In genomic region chr15:83164409-83165404, GRCh38 we compare ENCODE assay signal across 12 cellular contexts. TPM values are rescaled to one million over a fixed set of nuclear protein-coding genes. Genes with fewer than 3 reads are reported as not detected.
DNase-seq lines count a peak whose midpoint lies in the region; ATAC-seq, FAIRE-seq and TF ChIP-seq lines count a peak whose summit lies in the region.
"Had no signal": no experiment of that assay in that cellular context is flagged by ENCODE, and none has a peak within 500 bp of the region (broad histone marks: within the 10 kb centered on the region; RNA-seq: fewer than 3 reads in every experiment).

No MANE protein-coding gene starts in this region.

- TF ChIP-seq POLR2A in GM12878 (IDR thresholded peaks at IDR 0.05; ENCODE audit: low read depth, low read length): no peak

- H3K4me3 Mint-ChIP-seq in naive thymus-derived CD8-positive, alpha-beta T cell: peak overlapping the region in 5 of 10 donors; percentile 14 to 47 (median 34)
- H3K4me3 Mint-ChIP-seq: central memory CD8-positive, alpha-beta T cell had no signal

- H3K4me3 ChIP-seq in GM06990 (replicated peaks; ENCODE audit: low read depth, low read length) (peak overlapping the region; percentile 22; the same call in 1 of the 2 replicates), GM12878 (no peak overlapping the region)
- H3K4me3 ChIP-seq: heart right ventricle, psoas muscle had no signal

- no peaks in the 10 kb centered on the region for H4K20me1 ChIP-seq in GM12878 (ENCODE audit: control insufficient read depth, insufficient read depth)

- H2AFZ ChIP-seq in GM12878 (ENCODE audit: control insufficient read depth, low read depth, low read length): no peak overlapping the region; the same call in 1 of the 2 replicates

- no peak for DNase-seq in GM06990 (ENCODE audit: extremely low read depth, insufficient read length)
- peak; percentile 62 for DNase-seq in OCI-M1 (lab: John Stamatoyannopoulos, UW)
- no peak for DNase-seq in GM12878 (ENCODE audit: low read depth, low spot score)
- DNase-seq in naive thymus-derived CD8-positive, alpha-beta T cell: peak in 3 of 10 donors; percentile 4 to 66 (median 50)
- DNase-seq in foreskin melanocyte: no peak
- no peak for DNase-seq in ACHN
- no peak for DNase-seq in NCI-H345 treated with DMSO at 0.1 percent for 48 hours (lab: John Stamatoyannopoulos, UW; ENCODE audit: unreplicated experiment)
- DNase-seq: heart right ventricle, NCI-H2171 treated with DMSO at 0.1 percent for 48 hours, psoas muscle, RPMI8226 had no signal

- SMC1A ChIA-PET in GM12878 (lab: Charles Lee; ENCODE audit: uncharacterized antibody, unreplicated experiment): interaction anchor here (0.6 to 1.3 kb wide), 3 partner anchors 12 to 35 kb away, joined by 3 to 5 read pairs (median 3); no protein-coding TSS in a partner anchor

- no peak overlapping the region for H3K9ac ChIP-seq in GM12878 (ENCODE audit: control insufficient read depth, insufficient read depth, low read length)

- no peak for TF ChIP-seq EP300 in GM12878 (IDR thresholded peaks at IDR 0.05; ENCODE audit: borderline replicate concordance in 1 of 2, control insufficient read depth in 1 of 2, low read depth in 2 of 2, low read length in 2 of 2)

- in situ Hi-C loops in GM12878 (cut with MboI) (loop anchor here (5.0 kb wide), 1 partner anchor 52 kb away; no protein-coding TSS in a partner anchor), ACHN (cut with HindIII; ENCODE audit: low pct_ligation_motif_present, low pct_unique_long_range_greater_than_20kb, low sequenced_read_pairs) (no loop called here)

- H3K27ac ChIP-seq in GM12878 (ENCODE audit: control insufficient read depth, insufficient read depth): peak overlapping the region; percentile 42
- H3K27ac ChIP-seq: heart right ventricle, psoas muscle had no signal

- no peaks in the 10 kb centered on the region for H3K4me1 ChIP-seq in GM12878 (ENCODE audit: control insufficient read depth, insufficient read depth, low read length)
- H3K4me1 ChIP-seq: heart right ventricle, psoas muscle had no signal

- peaks cover 0 to 29% (median 0%) of the 10 kb centered on the region in 3 donors for H3K36me3 Mint-ChIP-seq in naive thymus-derived CD8-positive, alpha-beta T cell

- no peak for ATAC-seq in GM12878
- ATAC-seq in naive thymus-derived CD8-positive, alpha-beta T cell: peak in 1 of 2 donors; percentile 67
- ATAC-seq: heart right ventricle, psoas muscle had no signal

- POLR2A ChIA-PET in GM12878 (lab: Charles Lee): no interaction called here
- POLR2A ChIA-PET in naive thymus-derived CD8-positive, alpha-beta T cell (lab: Charles Lee): no interaction called here

- H3K79me2 ChIP-seq in GM12878 (ENCODE audit: control insufficient read depth, insufficient read depth, low read length): peaks cover 38% of the 10 kb centered on the region

- H3K27me3 ChIP-seq in GM06990 (replicated peaks; ENCODE audit: control insufficient read depth, insufficient read depth, low read length): no peaks in the 10 kb centered on the region
- no peaks in the 10 kb centered on the region for H3K27me3 ChIP-seq in GM12878 (replicated peaks in 1 of 2; ENCODE audit: control insufficient read depth in 2 of 2, insufficient read depth in 2 of 2, low read length in 1 of 2)
- H3K27me3 ChIP-seq: heart right ventricle had no signal

- RAD21 ChIA-PET in GM12878 (lab: Charles Lee; ENCODE audit: unreplicated experiment): no interaction called here

- BruUV-seq in GM12878 (replicated peaks; lab: Mats Ljungman, UMichigan): no TSS peak

- FAIRE-seq in GM12878 (lab: Jason Lieb, UNC): no peak

- H3K36me3 ChIP-seq in GM06990 (ENCODE audit: control insufficient read depth, insufficient read depth, low read length): no peaks in the 10 kb centered on the region
- H3K36me3 ChIP-seq in GM12878 (ENCODE audit: control insufficient read depth in 2 of 2, insufficient read depth in 2 of 2, low read length in 1 of 2): peaks cover 0 to 2% of the 10 kb centered on the region in 2 experiments; a peak in 1 of 4 replicates

- no peak for TF ChIP-seq RAD21 in GM12878 (IDR thresholded peaks at IDR 0.05; ENCODE audit: insufficient read depth, low read depth, low read length)

- no peaks in the 10 kb centered on the region; the same call in 2 of the 3 replicates for H3K9me3 ChIP-seq in GM12878 (replicated peaks; ENCODE audit: control insufficient read depth, insufficient read depth, low read length)

- CTCF ChIA-PET in GM12878 (lab: Yijun Ruan, JAX): interaction anchor here (1.0 kb wide), 1 partner anchor 10 kb away, joined by 3 read pairs; no protein-coding TSS in a partner anchor

- H3K4me1 Mint-ChIP-seq in naive thymus-derived CD8-positive, alpha-beta T cell: peaks cover 6 to 19% (median 14%) of the 10 kb centered on the region in 4 donors
- H3K4me1 Mint-ChIP-seq: central memory CD8-positive, alpha-beta T cell had no signal

- intact Hi-C loops in GM12878 (cut with micrococcal nuclease; ENCODE audit: unreplicated experiment): no loop called here

- TF ChIP-seq CTCF in GM06990 (IDR thresholded peaks at IDR 0.05; ENCODE audit: insufficient read depth, low read length, poor library complexity, severe bottlenecking) (no peak), GM12878 (IDR thresholded peaks at IDR 0.05 in 2 of 3, conservative IDR thresholded peaks at IDR 0.05 in 1 of 3; ENCODE audit: control insufficient read depth in 2 of 3, extremely low read depth in 1 of 3, insufficient read depth in 1 of 3, low read depth in 3 of 3, low read length in 3 of 3) (no peak)

- H3K4me2 ChIP-seq in GM12878 (ENCODE audit: control insufficient read depth, insufficient read depth): no peak overlapping the region; the same call in 1 of the 2 replicates

- H3K9me3 Mint-ChIP-seq in naive thymus-derived CD8-positive, alpha-beta T cell: peaks cover 5 to 41% (median 22%) of the 10 kb centered on the region in 9 donors

- WGBS in GM12878 (ENCODE audit: insufficient coverage, insufficient replicate concordance, low lambda C conversion rate, missing lambda C conversion rate): 45% methylated on average over 4 of the region's 4 CpGs

- H3K27ac Mint-ChIP-seq in naive thymus-derived CD8-positive, alpha-beta T cell: peak overlapping the region in 8 of 10 donors; percentile 17 to 87 (median 52)

- peaks cover 2 to 15% (median 11%) of the 10 kb centered on the region in 5 donors for H3K27me3 Mint-ChIP-seq in naive thymus-derived CD8-positive, alpha-beta T cell

TF ChIP-seq in GM12878, 131 proteins besides CTCF, POLR2A, EP300 and RAD21 (continues in another document):
- TF ChIP-seq EED (IDR thresholded peaks at IDR 0.05; ENCODE audit: low read depth): no peak
- no peak for TF ChIP-seq NFXL1 (IDR thresholded peaks at IDR 0.05; ENCODE audit: borderline replicate concordance)
- TF ChIP-seq, protein P1, sequence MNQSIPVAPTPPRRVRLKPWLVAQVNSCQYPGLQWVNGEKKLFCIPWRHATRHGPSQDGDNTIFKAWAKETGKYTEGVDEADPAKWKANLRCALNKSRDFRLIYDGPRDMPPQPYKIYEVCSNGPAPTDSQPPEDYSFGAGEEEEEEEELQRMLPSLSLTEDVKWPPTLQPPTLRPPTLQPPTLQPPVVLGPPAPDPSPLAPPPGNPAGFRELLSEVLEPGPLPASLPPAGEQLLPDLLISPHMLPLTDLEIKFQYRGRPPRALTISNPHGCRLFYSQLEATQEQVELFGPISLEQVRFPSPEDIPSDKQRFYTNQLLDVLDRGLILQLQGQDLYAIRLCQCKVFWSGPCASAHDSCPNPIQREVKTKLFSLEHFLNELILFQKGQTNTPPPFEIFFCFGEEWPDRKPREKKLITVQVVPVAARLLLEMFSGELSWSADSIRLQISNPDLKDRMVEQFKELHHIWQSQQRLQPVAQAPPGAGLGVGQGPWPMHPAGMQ (IDR thresholded peaks at IDR 0.05; ENCODE audit: borderline replicate concordance): no peak
- TF ChIP-seq NFYA (IDR thresholded peaks at IDR 0.05; ENCODE audit: borderline replicate concordance, low read depth, low read length): no peak

RNA-seq across cellular contexts. Expression of gene HDGFL3, which starts 42.9 kb away (rescaled TPM):
- 8.3 and 10.8 TPM in 2 replicates for total RNA-seq in GM12878 (2013; cell fraction: nucleolus; rRNA removed)
- total RNA-seq in GM12878 (2014; rRNA removed) (10.6 and 13.8 TPM in 2 replicates), GM12878 (2014; rRNA removed; fragmentation: Illumina TruSeq; extraction: Trizol) (40.6 and 42.2 TPM in 2 replicates), GM12878 (2021) (29.8 and 34.3 TPM in 2 replicates)
- polyA plus RNA-seq in GM12878 (2011; ENCODE audit: low read depth): 6.8 TPM
- polyA plus RNA-seq in GM12878 (2011; rRNA removed) (31.6 and 54.1 TPM in 2 replicates), GM12878 (2014; fragmentation: Illumina TruSeq; extraction: Trizol) (40.5 and 45.1 TPM in 2 replicates), GM12878 (2014; fragmentation: Nextera tagmentation; extraction: Ambion mirVana) (1 to 10 TPM; 5.6 to 6.6 TPM), GM12878 (2014; rRNA removed) (9.7 and 18.1 TPM in 2 replicates), GM12878 (2016; fragmentation: Nextera tagmentation; extraction: Ambion mirVana) (10 to 100 TPM; 12.7 to 13.4 TPM)
- 5.1 and 5.4 TPM in 2 replicates for polyA plus RNA-seq in GM12878 (2011; cell fraction: cytosol; rRNA removed)
- polyA plus RNA-seq in GM12878 (2011; cell fraction: nucleus; rRNA removed): 5.7 and 8.7 TPM in 2 replicates
- 17.0 and 25.4 TPM in 2 replicates for polyA plus RNA-seq in GM12878 (2012)
- 4.6 and 5.6 TPM in 2 replicates for polyA minus RNA-seq in GM12878 (2011; rRNA and poly(A)+ RNA removed)
- polyA minus RNA-seq in GM12878 (2011; cell fraction: cytosol; rRNA and poly(A)+ RNA removed): 10.6 and 11.1 TPM in 2 replicates
- polyA minus RNA-seq in GM12878 (2011; cell fraction: nucleus; rRNA and poly(A)+ RNA removed): 3.3 and 7.4 TPM in 2 replicates
- 1 to 10 TPM; 2.9 to 3.1 TPM for total RNA-seq in naive thymus-derived CD8-positive, alpha-beta T cell
- polyA plus RNA-seq in naive thymus-derived CD8-positive, alpha-beta T cell: 1 to 10 TPM; 2.9 to 3.5 (median 3.0) TPM

RNA-seq across cellular contexts. Expression of gene TM6SF1, which starts 57.3 kb away (rescaled TPM):
- total RNA-seq in GM12878 (2013; cell fraction: nucleolus; rRNA removed): 0.81 and 0.98 TPM in 2 replicates
- total RNA-seq in GM12878 (2014; rRNA removed) (0.56 and 0.98 TPM in 2 replicates), GM12878 (2014; rRNA removed; fragmentation: Illumina TruSeq; extraction: Trizol) (0.92 and 1.2 TPM in 2 replicates), GM12878 (2021) (1.1 and 1.2 TPM in 2 replicates)
- polyA plus RNA-seq in GM12878 (2011; ENCODE audit: low read depth): 2.1 TPM
- polyA plus RNA-seq in GM12878 (2011; rRNA removed) (1.1 and 1.3 TPM in 2 replicates), GM12878 (2014; fragmentation: Illumina TruSeq; extraction: Trizol) (0.82 and 1.1 TPM in 2 replicates), GM12878 (2014; fragmentation: Nextera tagmentation; extraction: Ambion mirVana) (1 to 10 TPM in 1 of 2 experiments, under 1 TPM in 1; 0.90 to 2.3 TPM), GM12878 (2014; rRNA removed) (0.78 and 0.84 TPM in 2 replicates), GM12878 (2016; fragmentation: Nextera tagmentation; extraction: Ambion mirVana) (1 to 10 TPM; 1.2 to 2.7 TPM)
- 0.52 and 0.70 TPM in 2 replicates for polyA plus RNA-seq in GM12878 (2011; cell fraction: cytosol; rRNA removed)
- 1.1 and 1.8 TPM in 2 replicates for polyA plus RNA-seq in GM12878 (2011; cell fraction: nucleus; rRNA removed)
- 1.9 and 4.4 TPM in 2 replicates for polyA plus RNA-seq in GM12878 (2012)
- 1.3 TPM in 1 of 2 replicates, not detected in the other for polyA minus RNA-seq in GM12878 (2011; rRNA and poly(A)+ RNA removed)
- polyA minus RNA-seq in GM12878 (2011; cell fraction: cytosol; rRNA and poly(A)+ RNA removed): not detected in 2 replicates
- 0.60 and 0.86 TPM in 2 replicates for polyA minus RNA-seq in GM12878 (2011; cell fraction: nucleus; rRNA and poly(A)+ RNA removed)
- under 1 TPM; 0.34 to 0.58 TPM for total RNA-seq in naive thymus-derived CD8-positive, alpha-beta T cell
- polyA plus RNA-seq in naive thymus-derived CD8-positive, alpha-beta T cell: under 1 TPM in 2 of 3 donors, not detected in 1; 0.13 to 0.68 TPM
